ENCODE assay signal across 1 cellular context in genomic region chr2:177245010-177245422, GRCh38.
A peak's percentile ranks its signal among the peaks of the same experiment; 100 is the strongest.
TF ChIP-seq lines count a peak whose summit lies in the region.

No MANE protein-coding gene starts in this region.

TF ChIP-seq in K562, 482 proteins besides CTCF, POLR2A, EP300 and RAD21 (continued from another document and continues in another):
- TF ChIP-seq ZBTB33 (CRISPR knock-in tag; IDR thresholded peaks at IDR 0.05) (0 out of 2 replicates have a peak, but pooled peaks have one; percentile 1), IRF1 (CRISPR knock-in tag; IDR thresholded peaks at IDR 0.05; ENCODE audit: borderline replicate concordance) (no peak), POLR2AphosphoS2 (IDR thresholded peaks at IDR 0.05; ENCODE audit: low read length) (no peak), SMARCA4 (IDR thresholded peaks at IDR 0.05) (peak; percentile 72), C11orf30 (IDR thresholded peaks at IDR 0.05; ENCODE audit: low read depth) (no peak), ZNF384 (IDR thresholded peaks at IDR 0.05; ENCODE audit: low read depth, low read length) (peak; percentile 60), MEF2A (IDR thresholded peaks at IDR 0.05; ENCODE audit: control insufficient read depth, low read depth, low read length) (no peak), MECOM (CRISPR knock-in tag; IDR thresholded peaks at IDR 0.05) (no peak), ATF7 (IDR thresholded peaks at IDR 0.05) (peak; percentile 74; the same call in 1 of the 2 replicates), ATF3 (IDR thresholded peaks at IDR 0.05) (peak; percentile 97), ATF3 (CRISPR knock-in tag; conservative IDR thresholded peaks at IDR 0.05) (no peak), KDM4B (IDR thresholded peaks at IDR 0.05; ENCODE audit: borderline replicate concordance in 2 of 2, low read depth in 1 of 2) (no peak), ZNF398 (CRISPR knock-in tag; IDR thresholded peaks at IDR 0.05) (no peak), HEY1 (CRISPR knock-in tag; IDR thresholded peaks at IDR 0.05; ENCODE audit: borderline replicate concordance) (no peak), KLF10 (CRISPR knock-in tag; IDR thresholded peaks at IDR 0.05) (no peak), RFX7 (CRISPR knock-in tag; IDR thresholded peaks at IDR 0.05) (no peak), TGIF2 (CRISPR knock-in tag; IDR thresholded peaks at IDR 0.05) (no peak), FOSL1 (tag; conservative IDR thresholded peaks at IDR 0.05) (peak; percentile 94), DPF2 (IDR thresholded peaks at IDR 0.05) (peak; percentile 70), POLR2H (tag; IDR thresholded peaks at IDR 0.05; ENCODE audit: low read depth) (peak; percentile 50; the same call in 1 of the 2 replicates), HCFC1 (IDR thresholded peaks at IDR 0.05; ENCODE audit: low read depth, low read length) (no peak), ZNF445 (CRISPR knock-in tag; IDR thresholded peaks at IDR 0.05; ENCODE audit: low read depth) (no peak), ZNF217 (CRISPR knock-in tag; IDR thresholded peaks at IDR 0.05) (no peak), PBX2 (CRISPR knock-in tag; IDR thresholded peaks at IDR 0.05; ENCODE audit: low read depth) (no peak), PBX2 (tag; conservative IDR thresholded peaks at IDR 0.05; ENCODE audit: low read depth) (0 out of 2 replicates have a peak, but pooled peaks have one; percentile 8), ARHGAP35 (IDR thresholded peaks at IDR 0.05; ENCODE audit: partially characterized antibody) (no peak), GTF2A2 (tag; IDR thresholded peaks at IDR 0.05) (no peak), LARP7 (IDR thresholded peaks at IDR 0.05) (no peak), NCOA4 (IDR thresholded peaks at IDR 0.05; ENCODE audit: partially characterized antibody) (no peak), ZBTB11 (CRISPR knock-in tag; IDR thresholded peaks at IDR 0.05) (no peak), ZNF232 (CRISPR knock-in tag; IDR thresholded peaks at IDR 0.05) (no peak), SP1 (CRISPR knock-in tag; IDR thresholded peaks at IDR 0.05) (no peak), ZBTB26 (CRISPR knock-in tag; IDR thresholded peaks at IDR 0.05) (no peak), FOS (IDR thresholded peaks at IDR 0.05; ENCODE audit: extremely low read depth, insufficient read length) (peak; percentile 50), EWSR1 (IDR thresholded peaks at IDR 0.05; ENCODE audit: borderline replicate concordance, low read depth, partially characterized antibody) (no peak), POLR3A (IDR thresholded peaks at IDR 0.05; ENCODE audit: borderline replicate concordance, extremely low read depth, insufficient read depth, insufficient read length) (no peak), E2F8 (IDR thresholded peaks at IDR 0.05; ENCODE audit: low read depth, partially characterized antibody) (peak; percentile 24), ZKSCAN3 (CRISPR knock-in tag; IDR thresholded peaks at IDR 0.05) (no peak), ZNF282 (CRISPR knock-in tag; IDR thresholded peaks at IDR 0.05) (no peak), ZNF695 (CRISPR knock-in tag; IDR thresholded peaks at IDR 0.05) (no peak), NFATC3 (IDR thresholded peaks at IDR 0.05) (no peak), XRCC3 (IDR thresholded peaks at IDR 0.05) (no peak), HDAC3 (IDR thresholded peaks at IDR 0.05; ENCODE audit: borderline replicate concordance, partially characterized antibody) (peak; percentile 38), RHOXF2B (CRISPR knock-in tag; conservative IDR thresholded peaks at IDR 0.05) (no peak), ZNF431 (CRISPR knock-in tag; IDR thresholded peaks at IDR 0.05) (no peak), KLF16 (IDR thresholded peaks at IDR 0.05) (no peak), PHF8 (IDR thresholded peaks at IDR 0.05; ENCODE audit: borderline replicate concordance, low read length) (no peak), WHSC1 (IDR thresholded peaks at IDR 0.05; ENCODE audit: low read length) (no peak), RBM17 (IDR thresholded peaks at IDR 0.05; ENCODE audit: borderline replicate concordance, low read depth, low read length) (no peak), ZNF511 (CRISPR knock-in tag; IDR thresholded peaks at IDR 0.05) (no peak), HMG20B (CRISPR knock-in tag; IDR thresholded peaks at IDR 0.05) (no peak), ZNF655 (CRISPR knock-in tag; IDR thresholded peaks at IDR 0.05) (no peak), NEUROD1 (IDR thresholded peaks at IDR 0.05; ENCODE audit: borderline replicate concordance, low read depth, low read length, partially characterized antibody) (no peak), ZNF408 (CRISPR knock-in tag; IDR thresholded peaks at IDR 0.05; ENCODE audit: low read depth) (no peak), MCM3 (IDR thresholded peaks at IDR 0.05) (no peak), E2F3 (CRISPR knock-in tag; IDR thresholded peaks at IDR 0.05) (no peak)
